Comparison of ENCODE assay signal across 12 cellular contexts in genomic region chr2:231720971-231721640, GRCh38. TPM values are rescaled to one million over a fixed set of nuclear protein-coding genes. Genes with fewer than 3 reads are reported as not detected.
DNase-seq lines count a peak whose midpoint lies in the region; ATAC-seq and TF ChIP-seq lines count a peak whose summit lies in the region.
"Had no signal": no experiment of that assay in that cellular context is flagged by ENCODE, and none has a peak within 500 bp of the region (broad histone marks: within the 10 kb centered on the region; RNA-seq: fewer than 3 reads in every experiment).

No MANE protein-coding gene starts in this region.

- H3K4me1 ChIP-seq in testis = no peaks in the 10 kb centered on the region

- no peak overlapping the region for H3K27ac Mint-ChIP-seq in T-helper 17 cell
- peak overlapping the region in 1 of 10 donors; percentile 19 for H3K27ac Mint-ChIP-seq in naive thymus-derived CD8-positive, alpha-beta T cell
- H3K27ac Mint-ChIP-seq: activated CD4-positive, alpha-beta T cell treated with anti-CD3 and anti-CD28 coated beads, Interleukin-2, amount 10 ng/mL, durations not matched to agents 24 days and 14 days; brain had no signal

- no peaks in the 10 kb centered on the region for H3K27me3 Mint-ChIP-seq in T-helper 17 cell
- H3K27me3 Mint-ChIP-seq in naive thymus-derived CD8-positive, alpha-beta T cell = no peaks in the 10 kb centered on the region
- H3K27me3 Mint-ChIP-seq: activated CD4-positive, alpha-beta T cell treated with anti-CD3 and anti-CD28 coated beads, Interleukin-2, amount 10 ng/mL, durations not matched to agents 24 days and 14 days had no signal

- WGBS in testis, 2 donors = 80 to 85% methylated on average over 5 of the region's 5 CpGs

- ATAC-seq in GM19438 (IDR thresholded peaks at IDR 0.05; ENCODE audit: low read depth, unreplicated experiment) (peak; percentile 65), HG03064 (IDR thresholded peaks at IDR 0.05; ENCODE audit: low read depth, unreplicated experiment) (peak; percentile 74), T-helper 17 cell (peak; percentile 46)
- ATAC-seq in naive thymus-derived CD8-positive, alpha-beta T cell = no peak

- no peak overlapping the region for H3K4me3 Mint-ChIP-seq in T-helper 17 cell
- H3K4me3 Mint-ChIP-seq in naive thymus-derived CD8-positive, alpha-beta T cell = peak overlapping the region in 1 of 10 donors; percentile 51
- H3K4me3 Mint-ChIP-seq: activated CD4-positive, alpha-beta T cell treated with anti-CD3 and anti-CD28 coated beads, Interleukin-2, amount 10 ng/mL, durations not matched to agents 24 days and 14 days; brain had no signal

- H3K27me3 ChIP-seq in testis = no peaks in the 10 kb centered on the region

- intact Hi-C loops in testis (cut with DNase I; ENCODE audit: low total_unique reads) = no loop called here

- POLR2A ChIA-PET in naive thymus-derived CD8-positive, alpha-beta T cell (lab: Charles Lee) = interaction anchor here (0.6 kb wide), 1 partner anchor 14 kb away, joined by 3 read pairs; no protein-coding TSS in a partner anchor

- no peaks in the 10 kb centered on the region for H3K9me3 Mint-ChIP-seq in naive thymus-derived CD8-positive, alpha-beta T cell
- H3K9me3 Mint-ChIP-seq: activated CD4-positive, alpha-beta T cell treated with anti-CD3 and anti-CD28 coated beads, Interleukin-2, amount 10 ng/mL, durations not matched to agents 24 days and 14 days; brain had no signal

- no peaks in the 10 kb centered on the region for H3K36me3 Mint-ChIP-seq in T-helper 17 cell (ENCODE audit: low read depth)
- no peaks in the 10 kb centered on the region for H3K36me3 Mint-ChIP-seq in naive thymus-derived CD8-positive, alpha-beta T cell
- H3K36me3 Mint-ChIP-seq: brain had no signal

- TF ChIP-seq CTCF in GM12874 (IDR thresholded peaks at IDR 0.05; ENCODE audit: insufficient read depth, low read depth, low read length) = peak; percentile 36; the same call in 1 of the 2 replicates
- TF ChIP-seq CTCF in testis (IDR thresholded peaks at IDR 0.05) = no peak

- no peak overlapping the region for H3K4me3 ChIP-seq in testis

- DNase-seq in T-helper 17 cell (no peak), testis (no peak), DMS79 (lab: John Stamatoyannopoulos, UW) (no peak), NCI-H2081 treated with DMSO at 0.1 percent for 48 hours (lab: John Stamatoyannopoulos, UW) (no peak)
- no peak for DNase-seq in naive thymus-derived CD8-positive, alpha-beta T cell
- DNase-seq: NCI-H526 treated with DMSO at 0.1 percent for 48 hours had no signal

- H3K9me3 ChIP-seq in T-helper 17 cell (ENCODE audit: control insufficient read depth, low read length, poor library complexity, severe bottlenecking) = no peaks in the 10 kb centered on the region
- H3K9me3 ChIP-seq in testis = no peaks in the 10 kb centered on the region

- no peak for TF ChIP-seq POLR2A in testis (IDR thresholded peaks at IDR 0.05)

- H3K36me3 ChIP-seq in testis (ENCODE audit: low read depth, missing control alignments) = no peaks in the 10 kb centered on the region

- no peaks in the 10 kb centered on the region for H3K4me1 Mint-ChIP-seq in T-helper 17 cell
- H3K4me1 Mint-ChIP-seq in naive thymus-derived CD8-positive, alpha-beta T cell = peaks cover 0 to 6% (median 2%) of the 10 kb centered on the region in 4 donors
- H3K4me1 Mint-ChIP-seq: activated CD4-positive, alpha-beta T cell treated with anti-CD3 and anti-CD28 coated beads, Interleukin-2, amount 10 ng/mL, durations not matched to agents 24 days and 14 days had no signal

- H3K27ac ChIP-seq in testis = no peak overlapping the region
- H3K27ac ChIP-seq: parathyroid adenoma had no signal

RNA-seq across cellular contexts. Expression of gene PTMA, which starts 12.8 kb away (rescaled TPM):
- total RNA-seq in T-helper 17 cell (1,000 to 10,000 TPM; 1,121 to 1,256 TPM), testis (100 to 1,000 TPM; 278 to 311 TPM)
- total RNA-seq in naive thymus-derived CD8-positive, alpha-beta T cell = 1,000 to 10,000 TPM; 1,008 to 1,051 TPM
- polyA plus RNA-seq in naive thymus-derived CD8-positive, alpha-beta T cell = 1,000 to 10,000 TPM; 1,851 to 2,224 (median 2,052) TPM
- polyA plus RNA-seq in testis (ENCODE audit: insufficient read depth, low read depth, low replicate concordance) = 583 TPM

RNA-seq across cellular contexts. Expression of gene PDE6D, which starts 60.0 kb away (rescaled TPM):
- total RNA-seq in T-helper 17 cell (10 to 100 TPM; 19.3 to 21.6 TPM), testis (10 to 100 TPM; 39.9 to 66.5 TPM)
- 10 to 100 TPM; 24.7 to 30.6 TPM for total RNA-seq in naive thymus-derived CD8-positive, alpha-beta T cell
- 10 to 100 TPM; 47.9 to 59.5 (median 51.4) TPM for polyA plus RNA-seq in naive thymus-derived CD8-positive, alpha-beta T cell
- 102 TPM for polyA plus RNA-seq in testis (ENCODE audit: insufficient read depth, low read depth, low replicate concordance)

Comparison
In these comparisons a context has a peak if more than half of its experiments do, and no peak if none do; other contexts are left out.
1. ATAC-seq: peak in GM19438 (single experiment), HG03064 (single experiment) and T-helper 17 cell (single experiment); none in naive thymus-derived CD8-positive, alpha-beta T cell (0 of 2).